25 cellular contexts compared by ENCODE assay signal in the genomic region with DNA sequence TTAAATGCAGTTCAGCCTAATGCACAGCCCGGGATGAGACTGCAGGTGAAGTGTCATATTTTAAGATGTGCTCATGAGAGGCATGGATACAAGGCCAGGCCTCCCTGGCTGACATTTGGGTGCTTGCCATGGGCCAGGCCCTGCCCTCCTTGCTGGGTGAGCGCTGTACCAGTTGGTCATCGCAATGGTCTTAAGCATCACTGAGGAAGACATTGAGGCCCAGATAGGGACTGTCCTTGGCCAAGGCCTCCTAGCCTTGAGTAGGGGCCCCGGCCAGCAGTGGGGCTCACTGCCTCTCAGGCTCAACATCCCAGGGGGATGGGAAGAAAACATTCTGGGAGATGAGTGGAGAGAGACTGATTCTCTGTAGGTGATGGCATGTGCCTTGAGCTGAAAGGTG.
"Had no signal": no experiment of that assay in that cellular context is flagged by ENCODE, and none has a peak within 500 bp of the region (broad histone marks: within the 10 kb centered on the region; RNA-seq: fewer than 3 reads in every experiment).

No MANE protein-coding gene starts in this region.

- DNase-seq: activated CD4-positive, alpha-beta memory T cell treated with anti-CD3 and anti-CD28 coated beads, Interleukin-2, amount 10 ng/mL, durations not matched to agents 7 days and 5 days; activated CD4-positive, alpha-beta T cell treated with anti-CD3 and anti-CD28 coated beads for 1 hour; activated CD4-positive, alpha-beta T cell treated with anti-CD3 and anti-CD28 coated beads for 4 hours; activated CD4-positive, alpha-beta T cell treated with anti-CD3 and anti-CD28 coated beads, Interleukin-2, amount 10 ng/mL, durations not matched to agents 7 days and 5 days; activated CD4-positive, alpha-beta T cell treated with anti-CD3 and anti-CD28 coated beads, Interleukin-2, amount 50 U/mL, for 4 hours; activated effector memory CD4-positive, alpha-beta T cell treated with Interleukin-2 at 50 U/mL for 16 hours; activated gamma-delta T cell treated with Interleukin-2 at 50 U/mL for 16 hours; activated naive CD4-positive, alpha-beta T cell treated with anti-CD3 and anti-CD28 coated beads, Interleukin-2, amount 50 U/mL, for 16 hours; activated naive CD4-positive, alpha-beta T cell treated with Interleukin-2 at 50 U/mL for 16 hours; activated T-cell treated with anti-CD3 and anti-CD28 coated beads, Interleukin-2, amount 50 U/mL, for 4 hours; amniotic stem cell; anterior cingulate cortex; brain microvascular endothelial cell; dorsolateral prefrontal cortex; effector memory CD4-positive, alpha-beta T cell; endodermal cell; foreskin fibroblast; T-helper 2 cell had no signal

- ATAC-seq: activated T-cell treated with anti-CD3 and anti-CD28 coated beads, Interleukin-2, amount 50 U/mL, for 4 hours; activated T-helper 17 cell treated with anti-CD3 and anti-CD28 coated beads, Interleukin-2, amount 50 U/mL, for 72 hours; WTC11 had no signal

- H3K4me1 Mint-ChIP-seq: activated CD4-positive, alpha-beta T cell treated with anti-CD3 and anti-CD28 coated beads, Interleukin-2, amount 10 ng/mL, durations not matched to agents 7 days and 5 days; activated T-helper 17 cell treated with anti-CD3 and anti-CD28 coated beads, Interleukin-2, amount 50 U/mL, for 72 hours; central memory CD8-positive, alpha-beta T cell had no signal

- H3K27me3 ChIP-seq: brain microvascular endothelial cell, dorsolateral prefrontal cortex had no signal

- H3K36me3 ChIP-seq: brain microvascular endothelial cell had no signal

- H3K9me3 Mint-ChIP-seq: activated CD4-positive, alpha-beta memory T cell treated with anti-CD3 and anti-CD28 coated beads, Interleukin-2, amount 10 ng/mL, durations not matched to agents 7 days and 5 days; activated CD4-positive, alpha-beta T cell treated with anti-CD3 and anti-CD28 coated beads, Interleukin-2, amount 10 ng/mL, durations not matched to agents 7 days and 5 days; activated T-cell treated with anti-CD3 and anti-CD28 coated beads, Interleukin-2, amount 50 U/mL, for 4 hours; activated T-helper 17 cell treated with anti-CD3 and anti-CD28 coated beads, Interleukin-2, amount 50 U/mL, for 72 hours; central memory CD8-positive, alpha-beta T cell; dendritic cell treated with granulocyte-macrophage colony-stimulating factor and Interleukin-4, amounts not matched to agents 40 ng/mL and 50 ng/mL, for 4 days; WTC11 had no signal

- H3K4me3 Mint-ChIP-seq: activated CD4-positive, alpha-beta memory T cell treated with anti-CD3 and anti-CD28 coated beads, Interleukin-2, amount 10 ng/mL, durations not matched to agents 7 days and 5 days; activated CD4-positive, alpha-beta T cell treated with anti-CD3 and anti-CD28 coated beads, Interleukin-2, amount 10 ng/mL, durations not matched to agents 7 days and 5 days; activated naive CD8-positive, alpha-beta T cell; activated T-cell treated with anti-CD3 and anti-CD28 coated beads, Interleukin-2, amount 50 U/mL, for 4 hours; activated T-helper 17 cell treated with anti-CD3 and anti-CD28 coated beads, Interleukin-2, amount 50 U/mL, for 72 hours; central memory CD8-positive, alpha-beta T cell; dendritic cell treated with granulocyte-macrophage colony-stimulating factor and Interleukin-4, amounts not matched to agents 40 ng/mL and 50 ng/mL, for 4 days; endodermal cell; WTC11 had no signal

- H3K36me3 Mint-ChIP-seq: activated naive CD8-positive, alpha-beta T cell; WTC11 had no signal

- H3K27ac Mint-ChIP-seq: activated CD4-positive, alpha-beta memory T cell treated with anti-CD3 and anti-CD28 coated beads, Interleukin-2, amount 10 ng/mL, durations not matched to agents 7 days and 5 days; activated CD4-positive, alpha-beta T cell treated with anti-CD3 and anti-CD28 coated beads, Interleukin-2, amount 10 ng/mL, durations not matched to agents 7 days and 5 days; activated naive CD8-positive, alpha-beta T cell; activated T-helper 17 cell treated with anti-CD3 and anti-CD28 coated beads, Interleukin-2, amount 50 U/mL, for 72 hours; dendritic cell treated with granulocyte-macrophage colony-stimulating factor and Interleukin-4, amounts not matched to agents 40 ng/mL and 50 ng/mL, for 4 days; endodermal cell; WTC11 had no signal

- H3K27me3 Mint-ChIP-seq: activated naive CD8-positive, alpha-beta T cell; activated T-helper 17 cell treated with anti-CD3 and anti-CD28 coated beads, Interleukin-2, amount 50 U/mL, for 72 hours had no signal

- H3K4me3 ChIP-seq: coronary artery, dorsolateral prefrontal cortex had no signal

- H3K27ac ChIP-seq: brain microvascular endothelial cell, coronary artery, dorsolateral prefrontal cortex, VCaP had no signal
